10 cellular contexts compared by ENCODE assay signal in genomic region chr4:150126880-150127236, GRCh38.
A peak's percentile ranks its signal among the peaks of the same experiment; 100 is the strongest.
DNase-seq lines count a peak whose midpoint lies in the region; ATAC-seq and TF ChIP-seq lines count a peak whose summit lies in the region.
"Had no signal": no experiment of that assay in that cellular context is flagged by ENCODE, and none has a peak within 500 bp of the region (broad histone marks: within the 10 kb centered on the region; RNA-seq: fewer than 3 reads in every experiment).

No MANE protein-coding gene starts in this region.

- H3K27me3 ChIP-seq in KMS-11 (ENCODE audit: insufficient read depth, low read depth) (no peaks in the 10 kb centered on the region), tibial artery (no peaks in the 10 kb centered on the region)
- H3K27me3 ChIP-seq: testis had no signal

- DNase-seq in EL (peak; percentile 79), epithelial cell of prostate (ENCODE audit: low read depth, low spot score) (no peak), iPS-NIHi11 (ENCODE audit: low spot score) (no peak), erythroblast (lab: John Stamatoyannopoulos, UW) (no peak), SIG-M5 treated with dmso at 0.1 percent for 504 hours (lab: John Stamatoyannopoulos, UW; ENCODE audit: unreplicated experiment) (no peak), tibial artery (no peak)
- DNase-seq: SHP77 treated with DMSO at 0.1 percent for 48 hours, testis had no signal

- H3K36me3 ChIP-seq in KMS-11 (ENCODE audit: insufficient read depth) (no peaks in the 10 kb centered on the region), tibial artery (no peaks in the 10 kb centered on the region)

- H3K4me3 ChIP-seq in KMS-11 (IDR thresholded peaks at IDR 0.05; ENCODE audit: insufficient read depth, low read depth, low read length) (no peak overlapping the region), tibial artery (no peak overlapping the region)
- H3K4me3 ChIP-seq: testis had no signal

- intact Hi-C loops in tibial artery (cut with DNase I; ENCODE audit: low total_unique reads), result no loop called here

- peak overlapping the region; percentile 91 for H3K27ac ChIP-seq in KMS-11
- H3K27ac ChIP-seq in epithelial cell of prostate, result peak overlapping the region; percentile 33
- no peak overlapping the region for H3K27ac ChIP-seq in tibial artery
- H3K27ac ChIP-seq: testis had no signal

- peak overlapping the region; percentile 62 for H3K4me2 ChIP-seq in KMS-11

- H4K20me1 ChIP-seq in KMS-11 (ENCODE audit: insufficient read depth), result no peaks in the 10 kb centered on the region

- H2AFZ ChIP-seq in KMS-11 (ENCODE audit: low read depth), result peak overlapping the region; percentile 27

- peaks cover 0 to 4% (median 0%) of the 10 kb centered on the region in 3 donors for H3K9me3 ChIP-seq in tibial artery
- H3K9me3 ChIP-seq: testis had no signal

- TF ChIP-seq POLR2A in erythroblast (IDR thresholded peaks at IDR 0.05; ENCODE audit: low read length), result no peak

- TF ChIP-seq CTCF in KMS-11 (conservative IDR thresholded peaks at IDR 0.05; ENCODE audit: low read depth, low read length), result no peak
- no peak for TF ChIP-seq CTCF in tibial artery (IDR thresholded peaks at IDR 0.05)

- H3K9ac ChIP-seq in KMS-11, result peak overlapping the region; percentile 65

- peak; percentile 51 for ATAC-seq in GM21619 (IDR thresholded peaks at IDR 0.05; ENCODE audit: unreplicated experiment)

- H3K4me1 ChIP-seq in KMS-11 (ENCODE audit: low read depth, poor library complexity, severe bottlenecking), result peaks cover 63% of the 10 kb centered on the region
- H3K4me1 ChIP-seq in tibial artery, result peaks cover 0 to 28% (median 15%) of the 10 kb centered on the region in 4 donors
- H3K4me1 ChIP-seq: testis had no signal

- no peaks in the 10 kb centered on the region for H3K79me2 ChIP-seq in KMS-11 (ENCODE audit: insufficient read depth, low read depth)

Comparison
In these comparisons a context has a peak if more than half of its experiments do, and no peak if none do; other contexts are left out.
1. H3K27ac ChIP-seq: peak in KMS-11 (single experiment) and epithelial cell of prostate (single experiment); none in tibial artery (0 of 2).